ENCODE assay signal across 10 cellular contexts in the genomic region with DNA sequence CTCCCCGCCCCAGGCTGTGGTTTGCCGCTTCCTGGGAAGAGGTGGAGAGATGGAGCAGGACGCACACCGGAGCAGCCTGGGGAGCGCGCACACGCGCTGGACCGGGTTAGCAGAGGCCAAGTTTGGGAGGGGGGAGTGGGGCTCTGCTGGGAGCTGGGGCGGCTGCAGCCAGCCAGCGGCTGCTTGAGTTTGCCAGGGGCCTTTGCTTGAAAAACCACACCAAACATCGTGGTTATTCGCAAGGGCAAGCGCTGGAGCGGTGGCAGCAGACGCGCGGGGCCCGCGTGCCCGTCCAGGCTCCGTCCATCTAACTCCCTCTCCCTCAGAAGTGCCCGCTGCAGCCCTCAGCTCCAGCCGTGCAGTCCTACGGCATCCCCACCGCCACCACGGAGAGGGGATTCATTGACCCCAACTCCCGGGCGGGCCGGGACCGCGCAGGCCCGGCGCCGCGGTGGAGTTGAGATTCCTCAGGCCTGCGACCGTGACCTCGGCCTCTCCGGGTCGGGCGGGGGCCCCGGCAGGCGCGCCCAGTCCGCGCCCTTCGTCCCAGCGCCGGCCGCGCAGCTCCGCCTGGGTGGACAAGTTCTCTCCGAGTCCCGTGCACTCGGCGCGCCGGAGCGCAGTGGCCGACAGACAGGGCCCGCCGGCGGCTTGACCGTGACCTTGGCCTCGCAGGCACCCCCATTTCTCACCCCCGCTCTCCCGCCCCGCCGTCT. TPM values are rescaled to one million over a fixed set of nuclear protein-coding genes. Genes with fewer than 3 reads are reported as not detected.
DNase-seq lines count a peak whose midpoint lies in the region; ATAC-seq and TF ChIP-seq lines count a peak whose summit lies in the region.
"Had no signal": no experiment of that assay in that cellular context is flagged by ENCODE, and none has a peak within 500 bp of the region (broad histone marks: within the 10 kb centered on the region; RNA-seq: fewer than 3 reads in every experiment).

No MANE protein-coding gene starts in this region.

- no peaks in the 10 kb centered on the region for H3K9me3 Mint-ChIP-seq in natural killer cell
- H3K9me3 Mint-ChIP-seq in natural killer cell treated with Interleukin-12 subunit alpha and Interleukin-12 subunit beta and Interleukin-15 and Interleukin-18, amount 100 ng/mL, for 72 hours: no peaks in the 10 kb centered on the region

- H3K27me3 ChIP-seq in esophagus squamous epithelium: no peaks in the 10 kb centered on the region
- H3K27me3 ChIP-seq in vagina: no peaks in the 10 kb centered on the region

- H3K36me3 ChIP-seq in esophagus squamous epithelium: peaks cover 0 to 27% (median 0%) of the 10 kb centered on the region in 3 donors
- no peaks in the 10 kb centered on the region for H3K36me3 ChIP-seq in mucosa of descending colon (ENCODE audit: low read depth)
- H3K36me3 ChIP-seq in vagina: no peaks in the 10 kb centered on the region

- H3K36me3 Mint-ChIP-seq in natural killer cell: peaks cover 5% of the 10 kb centered on the region
- H3K36me3 Mint-ChIP-seq in natural killer cell treated with Interleukin-12 subunit alpha and Interleukin-12 subunit beta and Interleukin-15 and Interleukin-18, amount 100 ng/mL, for 72 hours: peaks cover 11% of the 10 kb centered on the region

- H3K9me3 ChIP-seq in esophagus squamous epithelium (no peaks in the 10 kb centered on the region), mucosa of descending colon (no peaks in the 10 kb centered on the region), vagina (no peaks in the 10 kb centered on the region)

- H3K4me3 ChIP-seq in esophagus squamous epithelium (peak overlapping the region; percentile 30 to 96 (median 78)), mucosa of descending colon (no peak overlapping the region), vagina (peak overlapping the region; percentile 54 to 74)

- TF ChIP-seq CTCF in natural killer cell (IDR thresholded peaks at IDR 0.05) (no peak), esophagus squamous epithelium (IDR thresholded peaks at IDR 0.05) (no peak), mucosa of descending colon (IDR thresholded peaks at IDR 0.05) (no peak), vagina (IDR thresholded peaks at IDR 0.05) (no peak)

- intact Hi-C loops in natural killer cell (cut with micrococcal nuclease) (loop anchor here (10.0 kb wide), 1 partner anchor 160 kb away; no protein-coding TSS in a partner anchor), esophagus squamous epithelium (cut with DNase I) (loop anchor here (10.0 kb wide), 1 partner anchor 1620 kb away; a partner anchor contains a TSS), mucosa of descending colon (cut with DNase I, micrococcal nuclease) (loop anchor here (10.0 kb wide), 2 partner anchors 560 to 710 kb away; a partner anchor contains a TSS), vagina (cut with DNase I) (no loop called here)

- no peak for ATAC-seq in natural killer cell
- ATAC-seq in natural killer cell treated with Interleukin-12 subunit alpha and Interleukin-12 subunit beta and Interleukin-15 and Interleukin-18, amount 100 ng/mL, for 72 hours: no peak
- ATAC-seq in mucosa of descending colon: no peak
- no peak for ATAC-seq in HG02852 (IDR thresholded peaks at IDR 0.05; ENCODE audit: unreplicated experiment)

- peaks cover 22 to 77% (median 23%) of the 10 kb centered on the region in 3 donors for H3K4me1 ChIP-seq in esophagus squamous epithelium
- peaks cover 27% of the 10 kb centered on the region for H3K4me1 ChIP-seq in mucosa of descending colon (ENCODE audit: low read depth)
- H3K4me1 ChIP-seq in vagina: peaks cover 54% of the 10 kb centered on the region

- peak overlapping the region; percentile 82 for H3K4me3 Mint-ChIP-seq in natural killer cell
- no peak overlapping the region for H3K4me3 Mint-ChIP-seq in natural killer cell treated with Interleukin-12 subunit alpha and Interleukin-12 subunit beta and Interleukin-15 and Interleukin-18, amount 100 ng/mL, for 72 hours

- peak overlapping the region; percentile 50 to 99 (median 88) for H3K27ac ChIP-seq in esophagus squamous epithelium
- H3K27ac ChIP-seq in vagina: peak overlapping the region; percentile 96

- H3K4me1 Mint-ChIP-seq in natural killer cell: peaks cover 39 to 45% of the 10 kb centered on the region in 2 donors
- peaks cover 34% of the 10 kb centered on the region in 2 donors for H3K4me1 Mint-ChIP-seq in natural killer cell treated with Interleukin-12 subunit alpha and Interleukin-12 subunit beta and Interleukin-15 and Interleukin-18, amount 100 ng/mL, for 72 hours (ENCODE audit: low read depth in 2 of 2)

- peak; percentile 23 for DNase-seq in natural killer cell
- no peak for DNase-seq in natural killer cell treated with Interleukin-12 subunit alpha and Interleukin-12 subunit beta and Interleukin-15 and Interleukin-18, amount 100 ng/mL, for 72 hours (ENCODE audit: low spot score)
- no peak for DNase-seq in esophagus squamous epithelium (lab: John Stamatoyannopoulos, UW)
- DNase-seq in mucosa of descending colon: peak; percentile 59 to 71 (median 59)
- DNase-seq in vagina (ENCODE audit: extremely low spot score in 2 of 2): no peak
- no peak for DNase-seq in NOMO-1 (lab: John Stamatoyannopoulos, UW; ENCODE audit: unreplicated experiment in 2 of 2)
- no peak for DNase-seq in SHP77 treated with DMSO at 0.1 percent for 48 hours (lab: John Stamatoyannopoulos, UW)
- DNase-seq: DND-41, SW 1271 had no signal

- H3K27me3 Mint-ChIP-seq in natural killer cell (ENCODE audit: low read depth in 2 of 2): peaks cover 3 to 12% of the 10 kb centered on the region in 2 donors
- peaks cover 14% of the 10 kb centered on the region in 2 donors for H3K27me3 Mint-ChIP-seq in natural killer cell treated with Interleukin-12 subunit alpha and Interleukin-12 subunit beta and Interleukin-15 and Interleukin-18, amount 100 ng/mL, for 72 hours

- H3K27ac Mint-ChIP-seq in natural killer cell: peak overlapping the region in 1 of 2 donors; percentile 62
- no peak overlapping the region for H3K27ac Mint-ChIP-seq in natural killer cell treated with Interleukin-12 subunit alpha and Interleukin-12 subunit beta and Interleukin-15 and Interleukin-18, amount 100 ng/mL, for 72 hours

- no peak for TF ChIP-seq POLR2A in esophagus squamous epithelium (IDR thresholded peaks at IDR 0.05)
- TF ChIP-seq POLR2A in vagina (IDR thresholded peaks at IDR 0.05): no peak

- 0 to 18% methylated on average over 2 to 22 of the region's 70 CpGs for WGBS in esophagus squamous epithelium, 2 donors

RNA-seq across cellular contexts. Expression of a gene that starts 4.5 kb away (rescaled TPM):
- total RNA-seq in natural killer cell: 10 to 100 TPM; 27.4 to 29.4 (median 28.5) TPM
- 10 to 100 TPM; 20.0 to 23.0 TPM for total RNA-seq in natural killer cell treated with Interleukin-12 subunit alpha and Interleukin-12 subunit beta and Interleukin-15 and Interleukin-18, amount 100 ng/mL, for 72 hours
- 10 to 100 TPM; 12.2 to 25.2 (median 16.7) TPM for total RNA-seq in esophagus squamous epithelium
- total RNA-seq in mucosa of descending colon: 10 to 100 TPM; 47.6 to 61.4 (median 57.1) TPM
- total RNA-seq in vagina: 16.0 TPM

RNA-seq across cellular contexts. Expression of a gene that starts 6.2 kb away (rescaled TPM):
- total RNA-seq in natural killer cell (10 to 100 TPM; 44.3 to 51.6 (median 44.8) TPM), esophagus squamous epithelium (10 to 100 TPM in 3 of 4 donors, 1 to 10 TPM in 1; 5.4 to 20.2 (median 13.7) TPM), mucosa of descending colon (10 to 100 TPM; 22.7 to 66.6 (median 36.9) TPM), vagina (23.3 TPM)
- 10 to 100 TPM; 19.8 to 21.0 TPM for total RNA-seq in natural killer cell treated with Interleukin-12 subunit alpha and Interleukin-12 subunit beta and Interleukin-15 and Interleukin-18, amount 100 ng/mL, for 72 hours

Comparison
In these comparisons a context has a peak if more than half of its experiments do, and no peak if none do; other contexts are left out.
1. DNase-seq: peak in natural killer cell (single experiment) and mucosa of descending colon (3 of 3); none in natural killer cell treated with Interleukin-12 subunit alpha and Interleukin-12 subunit beta and Interleukin-15 and Interleukin-18, amount 100 ng/mL, for 72 hours (single experiment), esophagus squamous epithelium (single experiment), vagina (0 of 2), NOMO-1 (0 of 2) and SHP77 treated with DMSO at 0.1 percent for 48 hours (single experiment).